Comparison of ENCODE assay signal across 27 cellular contexts in the genomic region with DNA sequence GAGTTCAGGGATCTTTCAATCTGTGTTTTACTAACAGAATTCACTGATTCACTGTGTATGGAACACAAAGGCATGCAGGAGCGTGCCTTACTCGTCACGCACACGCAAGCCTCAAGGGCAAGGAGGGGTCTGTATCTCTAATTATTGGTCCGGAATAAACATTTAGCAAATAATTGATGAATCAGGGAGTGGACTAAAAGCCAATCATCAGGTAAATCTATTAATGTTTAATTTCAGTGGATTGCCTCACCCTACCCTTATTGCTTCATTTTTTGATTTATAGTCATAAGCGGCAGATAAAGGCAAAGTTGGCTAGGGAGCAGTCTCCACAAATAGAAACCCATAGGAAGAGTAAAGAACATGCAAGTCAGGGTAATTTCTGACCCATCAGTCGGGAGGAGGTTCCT. TPM values are rescaled to one million over a fixed set of nuclear protein-coding genes. Genes with fewer than 3 reads are reported as not detected.
"Had no signal": no experiment of that assay in that cellular context is flagged by ENCODE, and none has a peak within 500 bp of the region (broad histone marks: within the 10 kb centered on the region; RNA-seq: fewer than 3 reads in every experiment).

No MANE protein-coding gene starts in this region.

- H3K4me1 ChIP-seq: ascending aorta, sigmoid colon, thyroid gland had no signal

- H3K27ac ChIP-seq: ascending aorta, coronary artery, sigmoid colon, thyroid gland, upper lobe of right lung had no signal

- H3K9me3 ChIP-seq: ascending aorta, mucosa of descending colon, sigmoid colon, thyroid gland, upper lobe of right lung had no signal

- ATAC-seq: activated CD4-positive, alpha-beta T cell treated with anti-CD3 and anti-CD28 coated beads for 36 hours; activated CD8-positive, alpha-beta memory T cell treated with anti-CD3 and anti-CD28 coated beads, Interleukin-2, amount 10 ng/mL, durations not matched to agents 7 days and 5 days; mucosa of descending colon; naive thymus-derived CD4-positive, alpha-beta T cell; upper lobe of right lung had no signal

- DNase-seq: activated B cell treated with CpG ODN at 0.5 μM for 24 hours; activated CD4-positive, alpha-beta memory T cell treated with anti-CD3 and anti-CD28 coated beads, Interleukin-2, amount 10 ng/mL, durations not matched to agents 7 days and 5 days; activated CD4-positive, alpha-beta T cell treated with anti-CD3 and anti-CD28 coated beads for 36 hours; activated CD8-positive, alpha-beta memory T cell treated with anti-CD3 and anti-CD28 coated beads, Interleukin-2, amount 10 ng/mL, durations not matched to agents 7 days and 5 days; activated gamma-delta T cell treated with Interleukin-2 at 50 U/mL for 16 hours; cerebellar nuclear complex; endodermal cell; erythroblast; foreskin melanocyte; immature natural killer cell; mesendoderm; mucosa of descending colon; naive thymus-derived CD4-positive, alpha-beta T cell; occipital lobe; posterior cingulate gyrus; sigmoid colon; stimulated activated CD4-positive, alpha-beta T cell treated with anti-CD3 and anti-CD28 coated beads, Interleukin-4, amount 100 ng/mL, for 1 hour; stimulated activated naive CD4-positive, alpha-beta T cell treated with Interleukin-2 at 50 U/mL for 16 hours; T-helper 9 cell; thyroid gland; upper lobe of right lung had no signal

- H3K36me3 ChIP-seq: ascending aorta, sigmoid colon, thyroid gland, upper lobe of right lung had no signal

- H3K27me3 ChIP-seq: ascending aorta, sigmoid colon, thyroid gland, upper lobe of right lung had no signal

- H3K4me3 ChIP-seq: ascending aorta, coronary artery, mucosa of descending colon, sigmoid colon, thyroid gland, upper lobe of right lung had no signal

RNA-seq across cellular contexts. Expression of a gene that starts 7.4 kb away (rescaled TPM):
- total RNA-seq: activated B cell treated with CpG ODN at 0.5 μM for 24 hours; activated CD4-positive, alpha-beta memory T cell treated with anti-CD3 and anti-CD28 coated beads, Interleukin-2, amount 10 ng/mL, durations not matched to agents 7 days and 5 days; activated CD4-positive, alpha-beta T cell treated with anti-CD3 and anti-CD28 coated beads for 36 hours; activated CD8-positive, alpha-beta memory T cell treated with anti-CD3 and anti-CD28 coated beads, Interleukin-2, amount 10 ng/mL, durations not matched to agents 7 days and 5 days; activated T-helper 1 cell treated with anti-CD3 and anti-CD28 coated beads, Interleukin-12 subunit alpha, Interleukin-12 subunit beta, Interleukin-2, Interleukin-4 antibody, amounts not matched to agents 30 ng/mL and 10 ng/mL and 1 ng/mL, durations not matched to agents 14 hours and 24 hours and 36 hours; ascending aorta; endodermal cell; naive thymus-derived CD4-positive, alpha-beta T cell; neural crest cell; sigmoid colon; SK-MEL-5; T-helper 1 cell treated with Interleukin-12 subunit alpha and Interleukin-12 subunit beta and Interleukin-4 antibody, amounts not matched to agents 30 ng/mL and 1 ng/mL, for 36 hours; thyroid gland had no signal
- polyA plus RNA-seq: immature natural killer cell; naive thymus-derived CD4-positive, alpha-beta T cell had no signal

RNA-seq across cellular contexts. Expression of a gene that starts 16.4 kb away (rescaled TPM):
- total RNA-seq: neural crest cell, occipital lobe, SK-MEL-5 had no signal
